8 cellular contexts compared by ENCODE assay signal in the genomic region with DNA sequence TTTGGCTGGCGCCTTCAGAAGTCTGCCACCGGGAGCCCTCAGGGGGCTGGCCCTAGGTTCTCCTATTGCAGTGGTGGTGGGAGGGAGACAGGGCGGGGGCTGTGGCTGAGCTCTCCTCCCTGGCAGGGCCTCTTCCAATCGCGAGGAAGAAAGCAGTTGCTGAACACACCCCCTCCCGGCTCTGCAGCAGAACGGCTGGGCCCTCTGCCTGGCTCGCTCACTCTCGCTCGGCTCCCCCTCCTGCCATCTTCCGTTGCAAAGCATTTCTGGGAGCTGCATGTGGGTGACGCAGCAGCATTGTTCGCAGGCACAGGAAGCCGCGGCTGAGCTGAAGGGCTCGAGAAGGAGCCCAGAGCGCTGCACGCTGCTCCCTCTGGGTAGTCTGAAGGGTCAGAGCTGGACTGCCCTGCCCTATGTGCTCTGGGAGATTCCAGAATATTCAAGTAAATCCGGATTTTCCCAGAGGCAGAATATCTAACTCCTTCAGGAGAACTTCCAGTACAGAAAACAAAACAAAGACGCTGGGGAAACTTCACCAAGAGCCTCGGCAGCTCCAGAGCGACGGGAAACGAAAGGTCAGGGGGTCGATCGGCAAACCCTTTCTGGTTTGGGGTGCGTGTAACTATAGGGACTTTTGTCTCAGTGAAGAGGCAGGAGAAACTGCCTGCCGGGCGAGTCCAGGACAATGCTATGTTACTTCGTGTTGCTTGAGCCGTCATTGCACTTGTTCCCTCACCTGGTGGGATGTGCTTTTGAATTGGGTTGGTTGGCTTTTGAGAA. TPM values are rescaled to one million over a fixed set of nuclear protein-coding genes. Genes with fewer than 3 reads are reported as not detected.
DNase-seq lines count a peak whose midpoint lies in the region; ATAC-seq, FAIRE-seq and TF ChIP-seq lines count a peak whose summit lies in the region.

No MANE protein-coding gene starts in this region.

- H3K36me3 ChIP-seq in OCI-LY1 (ENCODE audit: insufficient read depth, low read length) = peaks cover 30% of the 10 kb centered on the region
- H3K36me3 ChIP-seq in endothelial cell of umbilical vein (ENCODE audit: control insufficient read depth in 2 of 2, extremely low read depth in 1 of 2, insufficient read depth in 2 of 2, low read length in 2 of 2) = peaks cover 2 to 3% of the 10 kb centered on the region in 2 experiments

- DNase-seq in D721Med (ENCODE audit: insufficient read length, low spot score) (peak; percentile 37), HuH-7 (ENCODE audit: low spot score) (peak; percentile 100), activated T-cell treated with anti-CD3 and anti-CD28 coated beads for 1 hour (ENCODE audit: low read depth) (peak; percentile 87), endothelial cell of umbilical vein (ENCODE audit: low read depth, low spot score) (peak; percentile 100), midbrain (lab: John Stamatoyannopoulos, UW) (peak; percentile 97)
- DNase-seq in stimulated activated CD8-positive, alpha-beta memory T cell treated with anti-CD3 and anti-CD28 coated beads, Interleukin-15, amount 100 ng/mL, for 48 hours (ENCODE audit: low read depth in 2 of 2) = peak; percentile 95 to 97

- peak; percentile 82 for ATAC-seq in GM21515 (IDR thresholded peaks at IDR 0.05; ENCODE audit: unreplicated experiment)

- H3K9me3 ChIP-seq in OCI-LY1 (ENCODE audit: low read length) (no peaks in the 10 kb centered on the region), endothelial cell of umbilical vein (replicated peaks; ENCODE audit: control insufficient read depth, insufficient read depth, low read length) (no peaks in the 10 kb centered on the region)

- H3K4me1 ChIP-seq in OCI-LY1 (ENCODE audit: insufficient read depth, low read length, severe bottlenecking) = peaks cover 37% of the 10 kb centered on the region
- peaks cover 23% of the 10 kb centered on the region for H3K4me1 ChIP-seq in endothelial cell of umbilical vein (ENCODE audit: control insufficient read depth, extremely low read depth, insufficient read depth, low read length)

- H3F3A ChIP-seq in OCI-LY1 (ENCODE audit: insufficient read depth, low read length) = no peaks in the 10 kb centered on the region

- H2AFZ ChIP-seq in OCI-LY1 (ENCODE audit: low read length) (no peak overlapping the region), endothelial cell of umbilical vein (ENCODE audit: low read depth, low read length) (no peak overlapping the region)

- peaks cover 34% of the 10 kb centered on the region for H3K79me2 ChIP-seq in OCI-LY1 (ENCODE audit: insufficient read depth, low read length)
- peaks cover 43% of the 10 kb centered on the region for H3K79me2 ChIP-seq in endothelial cell of umbilical vein (ENCODE audit: control insufficient read depth, insufficient read depth, low read length)

- H3K27me3 ChIP-seq in OCI-LY1 (ENCODE audit: insufficient read depth, low read length) (no peaks in the 10 kb centered on the region), endothelial cell of umbilical vein (ENCODE audit: control insufficient read depth in 2 of 2, insufficient read depth in 2 of 2, low read length in 2 of 2) (no peaks in the 10 kb centered on the region)

- no peaks in the 10 kb centered on the region for H3K9me1 ChIP-seq in endothelial cell of umbilical vein (replicated peaks; ENCODE audit: control insufficient read depth, extremely low read depth, insufficient read depth, low read length)

- H3K4me2 ChIP-seq in OCI-LY1 (ENCODE audit: low read length) (peak overlapping the region; percentile 78), endothelial cell of umbilical vein (ENCODE audit: insufficient read depth, low read length) (peak overlapping the region; percentile 81)

- no peak for FAIRE-seq in D721Med (lab: Jason Lieb, UNC)
- FAIRE-seq in endothelial cell of umbilical vein (lab: Jason Lieb, UNC) = peak; percentile 96

- POLR2A ChIA-PET in endothelial cell of umbilical vein (lab: Charles Lee) = interaction anchor here (0.5 to 1.4 kb wide), 9 partner anchors 12 to 399 kb away, joined by 3 to 6 read pairs (median 4); a partner anchor contains a TSS

- H3K9me2 ChIP-seq in OCI-LY1 (ENCODE audit: low read depth, low read length) = no peaks in the 10 kb centered on the region

- peak; percentile 99 for TF ChIP-seq POLR2A in endothelial cell of umbilical vein (IDR thresholded peaks at IDR 0.05; ENCODE audit: low read depth, low read length)

- no peaks in the 10 kb centered on the region for H4K20me1 ChIP-seq in OCI-LY1 (ENCODE audit: insufficient read depth, low read length)
- H4K20me1 ChIP-seq in endothelial cell of umbilical vein (replicated peaks; ENCODE audit: control insufficient read depth, extremely low read depth, insufficient read depth, low read length) = peaks cover 3% of the 10 kb centered on the region

- dilution Hi-C loops in endothelial cell of umbilical vein (cut with MboI; ENCODE audit: extremely low pct_ligation_motif_present, low sequenced_read_pairs) = no loop called here

- intact Hi-C loops in endothelial cell of umbilical vein (cut with micrococcal nuclease) = loop anchor here (1.0 to 5.0 kb wide), 4 partner anchors 22 to 159 kb away; a partner anchor contains a TSS

- TSS peak; percentile 72 for BruUV-seq in endothelial cell of umbilical vein (replicated peaks; lab: Mats Ljungman, UMichigan)

- H3K27ac ChIP-seq in OCI-LY1 (ENCODE audit: low read depth, low read length, poor library complexity, severe bottlenecking) (peak overlapping the region; percentile 76), endothelial cell of umbilical vein (ENCODE audit: insufficient read depth, low read depth, low read length) (peak overlapping the region; percentile 83)

- H3K4me3 ChIP-seq in OCI-LY1 (ENCODE audit: low read depth, low read length, poor library complexity, severe bottlenecking) (peak overlapping the region; percentile 79), endothelial cell of umbilical vein (replicated peaks in 1 of 3; ENCODE audit: insufficient read depth in 1 of 3, low read depth in 1 of 3, low read length in 3 of 3) (peak overlapping the region; percentile 78 to 90 (median 81))

- H3K9ac ChIP-seq in OCI-LY1 (ENCODE audit: low read length) = peak overlapping the region; percentile 86
- peak overlapping the region; percentile 94 for H3K9ac ChIP-seq in endothelial cell of umbilical vein (replicated peaks; ENCODE audit: extremely low read depth, insufficient read depth, low read length)

- TF ChIP-seq CTCF in D721Med (IDR thresholded peaks at IDR 0.05; ENCODE audit: insufficient read depth, missing control alignments) (no peak), OCI-LY1 (IDR thresholded peaks at IDR 0.05; ENCODE audit: low read length) (no peak), endothelial cell of umbilical vein (IDR thresholded peaks at IDR 0.05; ENCODE audit: extremely low read depth in 1 of 2, insufficient read depth in 1 of 2, low read depth in 1 of 2, low read length in 2 of 2) (peak in 1 of 2 donors; percentile 9)

- CTCF ChIA-PET in endothelial cell of umbilical vein (lab: Charles Lee) = interaction anchor here (0.7 to 2.6 kb wide), 15 partner anchors 11 to 174 kb away, joined by 3 to 22 read pairs (median 5); a partner anchor contains a TSS

TF ChIP-seq in endothelial cell of umbilical vein, 7 proteins besides CTCF, POLR2A, EP300 and RAD21:
- no peak for TF ChIP-seq GATA2 (IDR thresholded peaks at IDR 0.05; ENCODE audit: insufficient read depth, insufficient read length, low read depth, low read length)
- no peak for TF ChIP-seq MYC (IDR thresholded peaks at IDR 0.05; ENCODE audit: low read depth, low read length)
- peak; percentile 29 for TF ChIP-seq FOS (IDR thresholded peaks at IDR 0.05; ENCODE audit: borderline replicate concordance, insufficient read depth, low read length)
- TF ChIP-seq, protein P1, sequence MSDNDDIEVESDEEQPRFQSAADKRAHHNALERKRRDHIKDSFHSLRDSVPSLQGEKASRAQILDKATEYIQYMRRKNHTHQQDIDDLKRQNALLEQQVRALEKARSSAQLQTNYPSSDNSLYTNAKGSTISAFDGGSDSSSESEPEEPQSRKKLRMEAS (IDR thresholded peaks at IDR 0.05; ENCODE audit: insufficient read depth, insufficient read length) = peak; percentile 59
- no peak for TF ChIP-seq JUN (IDR thresholded peaks at IDR 0.05; ENCODE audit: borderline replicate concordance, insufficient read depth, insufficient read length, low read depth)
- TF ChIP-seq POLR2AphosphoS5 (IDR thresholded peaks at IDR 0.05; ENCODE audit: insufficient read depth, low read depth, low read length) = peak; percentile 99
- no peak for TF ChIP-seq EZH2 (IDR thresholded peaks at IDR 0.05; ENCODE audit: borderline replicate concordance, low read depth, low read length, severe bottlenecking)

RNA-seq across cellular contexts. Expression of a gene that starts 26.3 kb away (rescaled TPM):
- total RNA-seq in endothelial cell of umbilical vein = 62.3 and 66.9 TPM in 2 replicates
- 57.9 and 73.1 TPM in 2 replicates for polyA plus RNA-seq in endothelial cell of umbilical vein
- 41.3 and 53.7 TPM in 2 replicates for polyA plus RNA-seq in endothelial cell of umbilical vein (2011; cell fraction: cytosol; rRNA removed)
- 132 and 162 TPM in 2 replicates for polyA plus RNA-seq in endothelial cell of umbilical vein (2011; cell fraction: nucleus; rRNA removed)
- polyA plus RNA-seq in endothelial cell of umbilical vein (2012) = 41.3 and 55.6 TPM in 2 replicates
- 30.8 and 39.9 TPM in 2 replicates for polyA minus RNA-seq in endothelial cell of umbilical vein
- polyA minus RNA-seq in endothelial cell of umbilical vein (2011; cell fraction: cytosol; rRNA and poly(A)+ RNA removed) = 52.9 TPM
- polyA minus RNA-seq in endothelial cell of umbilical vein (2011; cell fraction: nucleus; rRNA and poly(A)+ RNA removed) = 38.1 and 49.4 TPM in 2 replicates

RNA-seq across cellular contexts. Expression of a gene that starts 49.1 kb away (rescaled TPM):
- 57.5 and 69.6 TPM in 2 replicates for total RNA-seq in endothelial cell of umbilical vein
- polyA plus RNA-seq in endothelial cell of umbilical vein = 43.5 and 51.2 TPM in 2 replicates
- 23.3 and 32.6 TPM in 2 replicates for polyA plus RNA-seq in endothelial cell of umbilical vein (2011; cell fraction: cytosol; rRNA removed)
- polyA plus RNA-seq in endothelial cell of umbilical vein (2011; cell fraction: nucleus; rRNA removed) = 110 TPM in 2 replicates
- 18.1 and 22.7 TPM in 2 replicates for polyA plus RNA-seq in endothelial cell of umbilical vein (2012)
- polyA minus RNA-seq in endothelial cell of umbilical vein = 22.4 and 23.7 TPM in 2 replicates
- polyA minus RNA-seq in endothelial cell of umbilical vein (2011; cell fraction: cytosol; rRNA and poly(A)+ RNA removed) = 12.2 TPM
- polyA minus RNA-seq in endothelial cell of umbilical vein (2011; cell fraction: nucleus; rRNA and poly(A)+ RNA removed) = 36.1 and 50.4 TPM in 2 replicates

Comparison
In these comparisons a context has a peak if more than half of its experiments do, and no peak if none do; other contexts are left out.
1. Peak in every context shown above with its lines: DNase-seq, ATAC-seq, H3K4me3 ChIP-seq and H3K27ac ChIP-seq.
2. DNase-seq: peak in every context shown above with its lines; median percentile 100 in HuH-7; 100 in endothelial cell of umbilical vein; 97 in midbrain; 96 in stimulated activated CD8-positive, alpha-beta memory T cell treated with anti-CD3 and anti-CD28 coated beads, Interleukin-15, amount 100 ng/mL, for 48 hours; 87 in activated T-cell treated with anti-CD3 and anti-CD28 coated beads for 1 hour; 37 in D721Med.